ENCODE assay signal across 13 cellular contexts in the genomic region with DNA sequence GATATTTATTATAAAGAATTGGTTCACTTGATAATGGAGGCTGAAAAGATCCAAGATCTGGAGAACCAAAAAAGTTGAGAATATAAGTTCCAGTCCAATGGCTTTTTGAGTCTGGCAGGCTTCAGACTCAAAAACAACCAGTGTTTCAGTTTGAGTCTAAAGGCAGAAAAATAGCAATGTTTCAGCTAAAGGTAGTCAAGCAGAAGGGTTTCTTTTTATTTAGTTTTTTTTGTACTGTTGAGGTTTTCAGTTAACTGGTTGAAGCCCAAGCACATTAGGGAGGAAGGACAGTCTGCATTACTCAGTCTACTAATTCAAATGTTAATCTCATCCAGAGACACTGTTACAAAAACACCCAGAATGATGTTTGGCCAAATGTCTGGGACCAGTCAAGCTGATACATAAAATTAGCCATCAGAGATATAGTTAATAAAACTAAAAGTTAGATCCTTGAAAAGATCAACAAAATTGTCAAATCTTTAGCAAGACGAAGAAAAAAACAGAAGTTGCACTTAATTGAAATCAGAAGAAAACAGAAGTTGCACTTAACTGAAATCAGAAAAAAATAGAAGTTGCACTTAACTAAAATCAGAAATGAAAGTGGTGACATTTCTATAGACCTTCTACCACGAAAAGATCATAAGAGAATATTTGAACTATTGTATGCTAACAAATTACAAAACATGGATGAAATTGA.
DNase-seq lines count a peak whose midpoint lies in the region; ATAC-seq and TF ChIP-seq lines count a peak whose summit lies in the region.
"Had no signal": no experiment of that assay in that cellular context is flagged by ENCODE, and none has a peak within 500 bp of the region (broad histone marks: within the 10 kb centered on the region; RNA-seq: fewer than 3 reads in every experiment).

No MANE protein-coding gene starts in this region.

- no peak overlapping the region for H2AK5ac ChIP-seq in mesenchymal stem cell (ENCODE audit: low read length, severe bottlenecking)

- H2BK12ac ChIP-seq in mesenchymal stem cell (ENCODE audit: low read length in 2 of 2): no peak overlapping the region

- H4K91ac ChIP-seq in mesenchymal stem cell (ENCODE audit: low read length): no peak overlapping the region

- no peak overlapping the region for H2BK120ac ChIP-seq in mesenchymal stem cell (ENCODE audit: low read depth, low read length)

- no peak overlapping the region for H2AFZ ChIP-seq in mesenchymal stem cell (ENCODE audit: low read depth, low read length)

- H3K79me1 ChIP-seq in mesenchymal stem cell (replicated peaks; ENCODE audit: low read length, poor library complexity, severe bottlenecking): no peaks in the 10 kb centered on the region

- H3K4ac ChIP-seq in mesenchymal stem cell (ENCODE audit: low read depth in 1 of 2, low read length in 2 of 2): no peak overlapping the region

- H3K4me2 ChIP-seq in mesenchymal stem cell (ENCODE audit: low read length, poor library complexity, severe bottlenecking): no peak overlapping the region

- no peak for TF ChIP-seq CTCF in GM06990 (IDR thresholded peaks at IDR 0.05; ENCODE audit: insufficient read depth, low read length, poor library complexity, severe bottlenecking)

- no peak overlapping the region for H3K23ac ChIP-seq in mesenchymal stem cell (ENCODE audit: low read length in 2 of 2)

- no peak overlapping the region for H3K27ac ChIP-seq in mesenchymal stem cell (ENCODE audit: low read length, poor library complexity, severe bottlenecking)
- H3K27ac ChIP-seq: right atrium auricular region had no signal

- H3K36me3 ChIP-seq in GM06990 (ENCODE audit: control insufficient read depth, insufficient read depth, low read length) (no peaks in the 10 kb centered on the region), mesenchymal stem cell (ENCODE audit: control insufficient read depth in 1 of 2, insufficient read depth in 2 of 2, low read depth in 1 of 2, low read length in 2 of 2) (no peaks in the 10 kb centered on the region)
- H3K36me3 ChIP-seq: right atrium auricular region had no signal

- no peak overlapping the region for H3K9ac ChIP-seq in mesenchymal stem cell (ENCODE audit: low read length)

- peak overlapping the region in 1 of 2 donors; percentile 55 for H3K27ac Mint-ChIP-seq in activated naive CD4-positive, alpha-beta T cell treated with anti-CD3 and anti-CD28 coated beads, Interleukin-2, amount 50 U/mL, for 72 hours

- H3K14ac ChIP-seq in mesenchymal stem cell (ENCODE audit: low read length in 2 of 2): no peak overlapping the region

- H3K9me3 Mint-ChIP-seq in activated naive CD4-positive, alpha-beta T cell treated with anti-CD3 and anti-CD28 coated beads, Interleukin-2, amount 50 U/mL, for 72 hours: peaks cover 9 to 20% of the 10 kb centered on the region in 2 donors

- ATAC-seq in GM19372 (IDR thresholded peaks at IDR 0.05; ENCODE audit: low read depth, unreplicated experiment) (peak; percentile 70), HG02852 (IDR thresholded peaks at IDR 0.05; ENCODE audit: unreplicated experiment) (peak; percentile 86), HG03565 (IDR thresholded peaks at IDR 0.05; ENCODE audit: unreplicated experiment) (peak; percentile 86)
- no peak for ATAC-seq in activated naive CD4-positive, alpha-beta T cell treated with anti-CD3 and anti-CD28 coated beads, Interleukin-2, amount 50 U/mL, for 72 hours
- ATAC-seq: activated T-cell treated with anti-CD3 and anti-CD28 coated beads, Interleukin-2, amount 50 U/mL, for 4 hours had no signal

- DNase-seq in GM06990 (ENCODE audit: extremely low read depth, insufficient read length) (peak; percentile 67), mesenchymal stem cell (no peak), NCI-H69 (lab: John Stamatoyannopoulos, UW) (no peak)
- no peak for DNase-seq in activated naive CD4-positive, alpha-beta T cell treated with anti-CD3 and anti-CD28 coated beads, Interleukin-2, amount 50 U/mL, for 72 hours (ENCODE audit: low spot score in 2 of 2)
- DNase-seq in stimulated activated naive CD4-positive, alpha-beta T cell (lab: John Stamatoyannopoulos, UW): no peak
- DNase-seq: activated T-cell treated with anti-CD3 and anti-CD28 coated beads, Interleukin-2, amount 50 U/mL, for 4 hours; IMR-90; NCI-H510A treated with DMSO at 0.1 percent for 48 hours; T-helper 2 cell had no signal

- no peaks in the 10 kb centered on the region for H3K27me3 ChIP-seq in GM06990 (replicated peaks; ENCODE audit: control insufficient read depth, insufficient read depth, low read length)
- no peaks in the 10 kb centered on the region for H3K27me3 ChIP-seq in mesenchymal stem cell (ENCODE audit: control insufficient read depth in 1 of 2, insufficient read depth in 1 of 2, low read length in 2 of 2)
- H3K27me3 ChIP-seq: right atrium auricular region had no signal

- H3K4me3 ChIP-seq in GM06990 (replicated peaks; ENCODE audit: low read depth, low read length): no peak overlapping the region; the same call in 1 of the 2 replicates
- H3K4me3 ChIP-seq in mesenchymal stem cell (ENCODE audit: insufficient read depth in 1 of 2, low read depth in 1 of 2, low read length in 2 of 2): no peak overlapping the region
- H3K4me3 ChIP-seq: right atrium auricular region had no signal

- WGBS in mesenchymal stem cell: no CpG with 5 or more reads among the region's 2 CpGs

- no peak overlapping the region for H3K18ac ChIP-seq in mesenchymal stem cell (ENCODE audit: low read depth in 1 of 2, low read length in 2 of 2)

- no peak overlapping the region for H4K8ac ChIP-seq in mesenchymal stem cell (ENCODE audit: low read length)

- H3K36me3 Mint-ChIP-seq in activated naive CD4-positive, alpha-beta T cell treated with anti-CD3 and anti-CD28 coated beads, Interleukin-2, amount 50 U/mL, for 72 hours: peaks cover 0 to 5% of the 10 kb centered on the region in 2 donors

- H2BK15ac ChIP-seq in mesenchymal stem cell (ENCODE audit: low read depth, poor library complexity, severe bottlenecking): no peak overlapping the region

- no peaks in the 10 kb centered on the region for H3K4me1 ChIP-seq in mesenchymal stem cell (ENCODE audit: control insufficient read depth, insufficient read depth, low read depth, low read length)
- H3K4me1 ChIP-seq: right atrium auricular region had no signal

- H3K9me3 ChIP-seq in mesenchymal stem cell (ENCODE audit: control insufficient read depth, low read length): no peaks in the 10 kb centered on the region
- H3K9me3 ChIP-seq: right atrium auricular region had no signal

- no peak overlapping the region for H2BK5ac ChIP-seq in mesenchymal stem cell (ENCODE audit: low read depth, low read length, poor library complexity, severe bottlenecking)

Comparison
In these comparisons a context has a peak if more than half of its experiments do, and no peak if none do; other contexts are left out.
1. ATAC-seq: peak in GM19372 (single experiment), HG02852 (single experiment) and HG03565 (single experiment); none in activated naive CD4-positive, alpha-beta T cell treated with anti-CD3 and anti-CD28 coated beads, Interleukin-2, amount 50 U/mL, for 72 hours (0 of 2).